17 cellular contexts compared by ENCODE assay signal in genomic region chr5:54626407-54626806, GRCh38.
A peak's percentile ranks its signal among the peaks of the same experiment; 100 is the strongest.
DNase-seq lines count a peak whose midpoint lies in the region; ATAC-seq, FAIRE-seq and TF ChIP-seq lines count a peak whose summit lies in the region.
"Had no signal": no experiment of that assay in that cellular context is flagged by ENCODE, and none has a peak within 500 bp of the region (broad histone marks: within the 10 kb centered on the region; RNA-seq: fewer than 3 reads in every experiment).

No MANE protein-coding gene starts in this region.

- H3K27me3 ChIP-seq in IMR-90 (ENCODE audit: control insufficient read depth, insufficient read depth, low read length) (no peaks in the 10 kb centered on the region), right lobe of liver (no peaks in the 10 kb centered on the region), neutrophil (no peaks in the 10 kb centered on the region)

- CTCF ChIA-PET in IMR-90 (lab: Yijun Ruan, JAX), result no interaction called here

- 0 out of 4 replicates have a peak overlapping the region, but pooled peaks have one; percentile 22 to 64 for H4K8ac ChIP-seq in IMR-90 (ENCODE audit: low read depth in 2 of 2, low read length in 2 of 2)

- no peak overlapping the region for H3K4me3 ChIP-seq in IMR-90 (ENCODE audit: insufficient read depth, low read depth, low read length)
- H3K4me3 ChIP-seq in right lobe of liver, result no peak overlapping the region
- H3K4me3 ChIP-seq in neutrophil (ENCODE audit: low read depth in 1 of 2, low read length in 1 of 2), result peak overlapping the region in 1 of 2 experiments; percentile 8
- H3K4me3 ChIP-seq: HAP-1 had no signal

- in situ Hi-C loops in IMR-90 (cut with MboI; ENCODE audit: low sequenced_read_pairs), result no loop called here

- WGBS in IMR-90 (ENCODE audit: extremely low coverage in 2 of 2, insufficient read length in 1 of 2), 2 experiments, result no CpG with 5 or more reads among the region's 2 CpGs
- 22% methylated on average over 2 of the region's 2 CpGs for WGBS in right lobe of liver (ENCODE audit: insufficient coverage, low coverage, low lambda C conversion rate, missing lambda C conversion rate)

- no peak overlapping the region for H2AK9ac ChIP-seq in IMR-90 (replicated peaks; ENCODE audit: low read depth, low read length, poor library complexity)

- peak overlapping the region; percentile 68 for H2BK120ac ChIP-seq in IMR-90 (ENCODE audit: low read depth, low read length)

- dilution Hi-C loops in IMR-90 (cut with HindIII; ENCODE audit: low sequenced_read_pairs, unreplicated experiment), result no loop called here

- no peaks in the 10 kb centered on the region; a peak in 1 of 4 replicates for H3K79me1 ChIP-seq in IMR-90 (ENCODE audit: low read depth in 1 of 2, low read length in 2 of 2)

- no peak overlapping the region for H3K9ac ChIP-seq in IMR-90 (ENCODE audit: low read depth, low read length)

- ATAC-seq in IMR-90 (ENCODE audit: low read depth) (no peak), right lobe of liver (peak; percentile 75 to 86 (median 78)), HG03432 (IDR thresholded peaks at IDR 0.05; ENCODE audit: unreplicated experiment) (no peak)

- no peak overlapping the region for H2AFZ ChIP-seq in IMR-90 (replicated peaks; ENCODE audit: low read length, poor library complexity)

- H3K4me2 ChIP-seq in IMR-90 (ENCODE audit: low read depth, low read length), result no peak overlapping the region

- H3K18ac ChIP-seq in IMR-90 (ENCODE audit: low read depth, low read length), result peak overlapping the region; percentile 73

- no peak overlapping the region for H2BK5ac ChIP-seq in IMR-90 (ENCODE audit: low read depth, low read length, poor library complexity, severe bottlenecking)

- H3K27ac ChIP-seq in IMR-90 (ENCODE audit: insufficient read depth, low read length), result peak overlapping the region; percentile 35; the same call in 1 of the 2 replicates
- peak overlapping the region; percentile 16 to 85 (median 19) for H3K27ac ChIP-seq in right lobe of liver
- peak overlapping the region; percentile 72 for H3K27ac ChIP-seq in neutrophil

- intact Hi-C loops in IMR-90 (cut with micrococcal nuclease) (no loop called here), right lobe of liver (cut with DNase I) (no loop called here)

- no peaks in the 10 kb centered on the region for H3K9me3 ChIP-seq in IMR-90 (ENCODE audit: control insufficient read depth, insufficient read depth, low read length)
- H3K9me3 ChIP-seq in right lobe of liver, result no peaks in the 10 kb centered on the region
- H3K9me3 ChIP-seq in neutrophil, result no peaks in the 10 kb centered on the region
- H3K9me3 ChIP-seq: HAP-1 had no signal

- H2AK5ac ChIP-seq in IMR-90 (ENCODE audit: low read depth, low read length), result peak overlapping the region; percentile 88

- POLR2A ChIA-PET in IMR-90 (lab: Charles Lee; ENCODE audit: unreplicated experiment), result no interaction called here

- H4K20me1 ChIP-seq in IMR-90 (ENCODE audit: insufficient read depth, low read length), result no peaks in the 10 kb centered on the region

- H3K36me3 ChIP-seq in IMR-90 (ENCODE audit: control insufficient read depth, insufficient read depth, low read length) (no peaks in the 10 kb centered on the region), right lobe of liver (no peaks in the 10 kb centered on the region), neutrophil (no peaks in the 10 kb centered on the region)
- H3K36me3 ChIP-seq: HAP-1 had no signal

- FAIRE-seq in HTR-8/SVneo (lab: Jason Lieb, UNC), result peak; percentile 54
- FAIRE-seq: G401.6, H54 had no signal

- peaks cover 12% of the 10 kb centered on the region for H3K9me1 ChIP-seq in IMR-90 (ENCODE audit: insufficient read depth, low read length)

- BruUV-seq in IMR-90 (replicated peaks; lab: Mats Ljungman, UMichigan), result no TSS peak

- H3K4me1 ChIP-seq in IMR-90 (ENCODE audit: control insufficient read depth, insufficient read depth, low read length), result peaks cover 8% of the 10 kb centered on the region
- H3K4me1 ChIP-seq in right lobe of liver, result peaks cover 0 to 45% (median 18%) of the 10 kb centered on the region in 4 donors
- peaks cover 46 to 47% of the 10 kb centered on the region in 2 experiments for H3K4me1 ChIP-seq in neutrophil (ENCODE audit: control insufficient read depth in 1 of 2, insufficient read depth in 1 of 2, low read depth in 1 of 2, low read length in 1 of 2)
- H3K4me1 ChIP-seq: HAP-1 had no signal

- H4K91ac ChIP-seq in IMR-90 (ENCODE audit: insufficient read depth, low read depth, low read length), result no peak overlapping the region; the same call in 1 of the 2 replicates

- no peak overlapping the region for H3K23ac ChIP-seq in IMR-90 (ENCODE audit: low read depth, low read length)

- no peak for DNase-seq in HTR-8/SVneo (ENCODE audit: insufficient read length, low spot score)
- no peak for DNase-seq in IMR-90
- peak in 1 of 3 donors; percentile 56 for DNase-seq in right lobe of liver
- no peak for DNase-seq in UCSD-AML1 (lab: John Stamatoyannopoulos, UW; ENCODE audit: unreplicated experiment)
- no peak for DNase-seq in medulla oblongata (ENCODE audit: extremely low spot score)
- DNase-seq: C1 segment of cervical spinal cord; Calu3; CD4-positive, alpha-beta memory T cell; COR-L47; DND-41; GOT3; HFFc6 had no signal

- no peak for TF ChIP-seq CTCF in IMR-90 (conservative IDR thresholded peaks at IDR 0.05; ENCODE audit: low read depth, low read length)
- no peak for TF ChIP-seq CTCF in right lobe of liver (IDR thresholded peaks at IDR 0.05)
- TF ChIP-seq CTCF in neutrophil (IDR thresholded peaks at IDR 0.05), result no peak

- TF ChIP-seq POLR2A in IMR-90 (IDR thresholded peaks at IDR 0.05; ENCODE audit: low read depth, low read length), result no peak
- peak; percentile 63 for TF ChIP-seq POLR2A in right lobe of liver (IDR thresholded peaks at IDR 0.05)

- TF ChIP-seq RAD21 in IMR-90 (IDR thresholded peaks at IDR 0.05; ENCODE audit: low read length), result no peak

- peak overlapping the region; percentile 34; the same call in 1 of the 3 replicates for H2BK15ac ChIP-seq in IMR-90 (ENCODE audit: low read depth, low read length)

- H3K4ac ChIP-seq in IMR-90 (ENCODE audit: low read depth, low read length), result peak overlapping the region; percentile 49; the same call in 1 of the 2 replicates

- H4K5ac ChIP-seq in IMR-90 (ENCODE audit: low read depth, low read length), result no peak overlapping the region

- H2BK20ac ChIP-seq in IMR-90 (ENCODE audit: low read depth, low read length), result peak overlapping the region; percentile 86

- peak overlapping the region; percentile 55; the same call in 1 of the 2 replicates for H3K14ac ChIP-seq in IMR-90 (replicated peaks; ENCODE audit: low read depth, low read length)

- H3K56ac ChIP-seq in IMR-90 (ENCODE audit: extremely low read depth, insufficient read depth, low read length), result no peak overlapping the region

TF ChIP-seq in IMR-90, 13 proteins besides CTCF, POLR2A, EP300 and RAD21:
- TF ChIP-seq SMC3 (IDR thresholded peaks at IDR 0.05; ENCODE audit: low read depth, low read length) (no peak), ELK1 (IDR thresholded peaks at IDR 0.05; ENCODE audit: borderline replicate concordance, low read depth, low read length) (no peak), USF2 (IDR thresholded peaks at IDR 0.05; ENCODE audit: low read depth, low read length) (no peak), MAZ (IDR thresholded peaks at IDR 0.05; ENCODE audit: borderline replicate concordance, low read depth, low read length) (no peak), RCOR1 (IDR thresholded peaks at IDR 0.05; ENCODE audit: insufficient replicate concordance, low read length) (no peak), BHLHE40 (IDR thresholded peaks at IDR 0.05; ENCODE audit: low read depth, low read length) (no peak), RFX5 (IDR thresholded peaks at IDR 0.05; ENCODE audit: low read depth, low read length) (no peak), MAFK (IDR thresholded peaks at IDR 0.05; ENCODE audit: low read depth, low read length) (no peak), MXI1 (IDR thresholded peaks at IDR 0.05; ENCODE audit: borderline replicate concordance, low read depth, low read length) (no peak), CHD1 (IDR thresholded peaks at IDR 0.05; ENCODE audit: low read depth, low read length) (no peak), NFE2L2 (IDR thresholded peaks at IDR 0.05; ENCODE audit: low read depth, low read length) (no peak), FOS (IDR thresholded peaks at IDR 0.05; ENCODE audit: low read depth, low read length) (no peak), CEBPB (IDR thresholded peaks at IDR 0.05; ENCODE audit: low read depth, low read length) (no peak)

Comparison
In these comparisons a context has a peak if more than half of its experiments do, and no peak if none do; other contexts are left out.
1. ATAC-seq: peak in right lobe of liver (4 of 4); none in IMR-90 (single experiment) and HG03432 (single experiment).
2. H3K27ac ChIP-seq: peak in every context shown above with its lines; median percentile 72 in neutrophil; 35 in IMR-90; 19 in right lobe of liver.